Comparison of ENCODE assay signal across 1 cellular context in the genomic region with DNA sequence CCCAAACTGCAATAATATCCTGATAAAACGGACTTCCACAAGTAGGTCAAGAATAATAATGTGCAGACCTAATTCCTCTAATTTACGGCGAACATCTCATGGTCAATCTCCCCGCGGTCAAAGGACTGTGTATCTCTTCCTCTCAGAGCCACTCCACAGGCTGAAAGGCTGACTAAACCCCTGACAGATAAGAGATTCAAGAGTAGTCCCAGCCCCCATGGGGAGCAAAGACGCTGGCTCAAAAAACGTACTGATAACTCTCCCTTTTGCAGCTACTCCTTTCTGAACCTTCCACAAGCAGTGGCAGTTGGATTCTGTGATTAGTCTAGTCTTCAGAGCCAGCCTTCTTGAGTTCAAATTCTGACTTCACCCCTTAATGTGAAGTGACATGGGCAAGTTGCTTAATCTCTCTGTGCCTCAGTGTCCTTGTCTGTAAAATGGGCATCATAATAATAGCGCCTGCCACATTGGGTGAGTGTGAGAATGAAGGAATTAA.
TF ChIP-seq lines count a peak whose summit lies in the region.

No MANE protein-coding gene starts in this region.

TF ChIP-seq in GM23338, 12 proteins besides CTCF, POLR2A, EP300 and RAD21:
- TF ChIP-seq, protein P1, sequence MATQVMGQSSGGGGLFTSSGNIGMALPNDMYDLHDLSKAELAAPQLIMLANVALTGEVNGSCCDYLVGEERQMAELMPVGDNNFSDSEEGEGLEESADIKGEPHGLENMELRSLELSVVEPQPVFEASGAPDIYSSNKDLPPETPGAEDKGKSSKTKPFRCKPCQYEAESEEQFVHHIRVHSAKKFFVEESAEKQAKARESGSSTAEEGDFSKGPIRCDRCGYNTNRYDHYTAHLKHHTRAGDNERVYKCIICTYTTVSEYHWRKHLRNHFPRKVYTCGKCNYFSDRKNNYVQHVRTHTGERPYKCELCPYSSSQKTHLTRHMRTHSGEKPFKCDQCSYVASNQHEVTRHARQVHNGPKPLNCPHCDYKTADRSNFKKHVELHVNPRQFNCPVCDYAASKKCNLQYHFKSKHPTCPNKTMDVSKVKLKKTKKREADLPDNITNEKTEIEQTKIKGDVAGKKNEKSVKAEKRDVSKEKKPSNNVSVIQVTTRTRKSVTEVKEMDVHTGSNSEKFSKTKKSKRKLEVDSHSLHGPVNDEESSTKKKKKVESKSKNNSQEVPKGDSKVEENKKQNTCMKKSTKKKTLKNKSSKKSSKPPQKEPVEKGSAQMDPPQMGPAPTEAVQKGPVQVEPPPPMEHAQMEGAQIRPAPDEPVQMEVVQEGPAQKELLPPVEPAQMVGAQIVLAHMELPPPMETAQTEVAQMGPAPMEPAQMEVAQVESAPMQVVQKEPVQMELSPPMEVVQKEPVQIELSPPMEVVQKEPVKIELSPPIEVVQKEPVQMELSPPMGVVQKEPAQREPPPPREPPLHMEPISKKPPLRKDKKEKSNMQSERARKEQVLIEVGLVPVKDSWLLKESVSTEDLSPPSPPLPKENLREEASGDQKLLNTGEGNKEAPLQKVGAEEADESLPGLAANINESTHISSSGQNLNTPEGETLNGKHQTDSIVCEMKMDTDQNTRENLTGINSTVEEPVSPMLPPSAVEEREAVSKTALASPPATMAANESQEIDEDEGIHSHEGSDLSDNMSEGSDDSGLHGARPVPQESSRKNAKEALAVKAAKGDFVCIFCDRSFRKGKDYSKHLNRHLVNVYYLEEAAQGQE (IDR thresholded peaks at IDR 0.05; ENCODE audit: unreplicated experiment): no peak
- TF ChIP-seq EZH2 (IDR thresholded peaks at IDR 0.05; ENCODE audit: low read depth, unreplicated experiment) (no peak), NANOG (IDR thresholded peaks at IDR 0.05; ENCODE audit: borderline replicate concordance) (no peak), POLR2AphosphoS5 (IDR thresholded peaks at IDR 0.05; ENCODE audit: low read depth) (no peak), CREB1 (CRISPR knock-in tag; IDR thresholded peaks at IDR 0.05; ENCODE audit: low read depth) (no peak), JUNB (IDR thresholded peaks at IDR 0.05; ENCODE audit: unreplicated experiment) (no peak)
- TF ChIP-seq, protein P2, sequence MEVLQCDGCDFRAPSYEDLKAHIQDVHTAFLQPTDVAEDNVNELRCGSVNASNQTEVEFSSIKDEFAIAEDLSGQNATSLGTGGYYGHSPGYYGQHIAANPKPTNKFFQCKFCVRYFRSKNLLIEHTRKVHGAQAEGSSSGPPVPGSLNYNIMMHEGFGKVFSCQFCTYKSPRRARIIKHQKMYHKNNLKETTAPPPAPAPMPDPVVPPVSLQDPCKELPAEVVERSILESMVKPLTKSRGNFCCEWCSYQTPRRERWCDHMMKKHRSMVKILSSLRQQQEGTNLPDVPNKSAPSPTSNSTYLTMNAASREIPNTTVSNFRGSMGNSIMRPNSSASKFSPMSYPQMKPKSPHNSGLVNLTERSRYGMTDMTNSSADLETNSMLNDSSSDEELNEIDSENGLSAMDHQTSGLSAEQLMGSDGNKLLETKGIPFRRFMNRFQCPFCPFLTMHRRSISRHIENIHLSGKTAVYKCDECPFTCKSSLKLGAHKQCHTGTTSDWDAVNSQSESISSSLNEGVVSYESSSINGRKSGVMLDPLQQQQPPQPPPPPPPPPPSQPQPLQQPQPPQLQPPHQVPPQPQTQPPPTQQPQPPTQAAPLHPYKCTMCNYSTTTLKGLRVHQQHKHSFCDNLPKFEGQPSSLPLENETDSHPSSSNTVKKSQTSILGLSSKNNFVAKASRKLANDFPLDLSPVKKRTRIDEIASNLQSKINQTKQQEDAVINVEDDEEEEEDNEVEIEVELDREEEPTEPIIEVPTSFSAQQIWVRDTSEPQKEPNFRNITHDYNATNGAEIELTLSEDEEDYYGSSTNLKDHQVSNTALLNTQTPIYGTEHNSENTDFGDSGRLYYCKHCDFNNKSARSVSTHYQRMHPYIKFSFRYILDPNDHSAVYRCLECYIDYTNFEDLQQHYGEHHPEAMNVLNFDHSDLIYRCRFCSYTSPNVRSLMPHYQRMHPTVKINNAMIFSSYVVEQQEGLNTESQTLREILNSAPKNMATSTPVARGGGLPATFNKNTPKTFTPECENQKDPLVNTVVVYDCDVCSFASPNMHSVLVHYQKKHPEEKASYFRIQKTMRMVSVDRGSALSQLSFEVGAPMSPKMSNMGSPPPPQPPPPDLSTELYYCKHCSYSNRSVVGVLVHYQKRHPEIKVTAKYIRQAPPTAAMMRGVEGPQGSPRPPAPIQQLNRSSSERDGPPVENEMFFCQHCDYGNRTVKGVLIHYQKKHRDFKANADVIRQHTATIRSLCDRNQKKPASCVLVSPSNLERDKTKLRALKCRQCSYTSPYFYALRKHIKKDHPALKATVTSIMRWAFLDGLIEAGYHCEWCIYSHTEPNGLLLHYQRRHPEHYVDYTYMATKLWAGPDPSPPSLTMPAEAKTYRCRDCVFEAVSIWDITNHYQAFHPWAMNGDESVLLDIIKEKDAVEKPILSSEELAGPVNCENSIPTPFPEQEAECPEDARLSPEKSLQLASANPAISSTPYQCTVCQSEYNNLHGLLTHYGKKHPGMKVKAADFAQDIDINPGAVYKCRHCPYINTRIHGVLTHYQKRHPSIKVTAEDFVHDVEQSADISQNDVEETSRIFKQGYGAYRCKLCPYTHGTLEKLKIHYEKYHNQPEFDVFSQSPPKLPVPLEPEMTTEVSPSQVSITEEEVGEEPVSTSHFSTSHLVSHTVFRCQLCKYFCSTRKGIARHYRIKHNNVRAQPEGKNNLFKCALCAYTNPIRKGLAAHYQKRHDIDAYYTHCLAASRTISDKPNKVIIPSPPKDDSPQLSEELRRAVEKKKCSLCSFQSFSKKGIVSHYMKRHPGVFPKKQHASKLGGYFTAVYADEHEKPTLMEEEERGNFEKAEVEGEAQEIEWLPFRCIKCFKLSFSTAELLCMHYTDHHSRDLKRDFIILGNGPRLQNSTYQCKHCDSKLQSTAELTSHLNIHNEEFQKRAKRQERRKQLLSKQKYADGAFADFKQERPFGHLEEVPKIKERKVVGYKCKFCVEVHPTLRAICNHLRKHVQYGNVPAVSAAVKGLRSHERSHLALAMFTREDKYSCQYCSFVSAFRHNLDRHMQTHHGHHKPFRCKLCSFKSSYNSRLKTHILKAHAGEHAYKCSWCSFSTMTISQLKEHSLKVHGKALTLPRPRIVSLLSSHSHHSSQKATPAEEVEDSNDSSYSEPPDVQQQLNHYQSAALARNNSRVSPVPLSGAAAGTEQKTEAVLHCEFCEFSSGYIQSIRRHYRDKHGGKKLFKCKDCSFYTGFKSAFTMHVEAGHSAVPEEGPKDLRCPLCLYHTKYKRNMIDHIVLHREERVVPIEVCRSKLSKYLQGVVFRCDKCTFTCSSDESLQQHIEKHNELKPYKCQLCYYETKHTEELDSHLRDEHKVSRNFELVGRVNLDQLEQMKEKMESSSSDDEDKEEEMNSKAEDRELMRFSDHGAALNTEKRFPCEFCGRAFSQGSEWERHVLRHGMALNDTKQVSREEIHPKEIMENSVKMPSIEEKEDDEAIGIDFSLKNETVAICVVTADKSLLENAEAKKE (CRISPR knock-in tag; IDR thresholded peaks at IDR 0.05): no peak
- TF ChIP-seq, protein P3, sequence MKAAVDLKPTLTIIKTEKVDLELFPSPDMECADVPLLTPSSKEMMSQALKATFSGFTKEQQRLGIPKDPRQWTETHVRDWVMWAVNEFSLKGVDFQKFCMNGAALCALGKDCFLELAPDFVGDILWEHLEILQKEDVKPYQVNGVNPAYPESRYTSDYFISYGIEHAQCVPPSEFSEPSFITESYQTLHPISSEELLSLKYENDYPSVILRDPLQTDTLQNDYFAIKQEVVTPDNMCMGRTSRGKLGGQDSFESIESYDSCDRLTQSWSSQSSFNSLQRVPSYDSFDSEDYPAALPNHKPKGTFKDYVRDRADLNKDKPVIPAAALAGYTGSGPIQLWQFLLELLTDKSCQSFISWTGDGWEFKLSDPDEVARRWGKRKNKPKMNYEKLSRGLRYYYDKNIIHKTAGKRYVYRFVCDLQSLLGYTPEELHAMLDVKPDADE (IDR thresholded peaks at IDR 0.05): no peak
